Comparison of ENCODE assay signal across 22 cellular contexts in the genomic region with DNA sequence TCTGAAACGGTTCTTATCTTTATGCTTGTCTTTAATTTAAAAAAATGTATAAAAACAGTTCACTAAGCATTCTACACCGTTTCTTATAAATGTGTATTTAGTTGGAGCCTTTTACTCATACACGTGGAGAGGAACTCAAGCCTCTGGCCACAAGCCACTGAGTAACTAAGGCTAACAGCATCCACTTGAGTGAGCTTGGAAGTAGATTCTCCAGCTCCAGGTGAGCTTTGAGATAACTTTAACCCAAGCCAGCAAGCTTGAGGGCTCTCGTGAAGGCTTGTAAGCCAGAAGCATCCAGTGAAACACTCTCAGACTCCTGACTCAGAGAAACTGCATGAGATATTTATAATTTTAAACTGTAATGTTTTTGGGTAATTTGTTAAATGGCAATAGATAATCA.
"Had no signal": no experiment of that assay in that cellular context is flagged by ENCODE, and none has a peak within 500 bp of the region (broad histone marks: within the 10 kb centered on the region; RNA-seq: fewer than 3 reads in every experiment).

No MANE protein-coding gene starts in this region.

- H3K27ac ChIP-seq: ovary, right atrium auricular region, right lobe of liver, transverse colon, uterus had no signal

- ATAC-seq: left cardiac atrium; left lobe of liver; mucosa of descending colon; naive thymus-derived CD4-positive, alpha-beta T cell; natural killer cell treated with Interleukin-12 subunit alpha and Interleukin-12 subunit beta and Interleukin-15 and Interleukin-18, amount 100 ng/mL, for 72 hours; right lobe of liver; stimulated activated memory B cell treated with anti-CD40 and anti-IgM and Interleukin-4, amounts not matched to agents 10 μg/mL and 1 μg/mL and 100 μg/mL, for 72 hours; stimulated activated naive CD8-positive, alpha-beta T cell treated with anti-CD3 and anti-CD28 coated beads, Interleukin-15, amount 100 ng/mL, for 72 hours had no signal

- H3K27me3 ChIP-seq: ovary, right atrium auricular region, right lobe of liver, transverse colon, uterus had no signal

- H3K4me3 ChIP-seq: mucosa of descending colon, ovary, right atrium auricular region, right lobe of liver, smooth muscle cell, transverse colon, uterus had no signal

- H3K36me3 ChIP-seq: ovary, right atrium auricular region, right lobe of liver, transverse colon, uterus had no signal

- H3K9me3 ChIP-seq: mucosa of descending colon, ovary, right atrium auricular region, right lobe of liver, transverse colon, uterus had no signal

- DNase-seq: hippocampal formation; kidney glomerular epithelial cell; left cardiac atrium; midbrain; mucosa of descending colon; naive thymus-derived CD4-positive, alpha-beta T cell; ovary; right lobe of liver; stimulated activated CD4-positive, alpha-beta T cell treated with anti-CD3 and anti-CD28 coated beads, Interleukin-1b, Interleukin-23, amount 100 ng/mL, for 48 hours; stimulated activated CD4-positive, alpha-beta T cell treated with anti-CD3 and anti-CD28 coated beads, Interleukin-2, amount 100 ng/mL, for 48 hours; stimulated activated CD4-positive, alpha-beta T cell treated with anti-CD3 and anti-CD28 coated beads, Interleukin-4, amount 100 ng/mL, for 4 hours; stimulated activated CD8-positive, alpha-beta memory T cell treated with anti-CD3 and anti-CD28 coated beads, Interleukin-4, amount 100 ng/mL, for 48 hours; stimulated activated naive CD4-positive, alpha-beta T cell treated with Interleukin-2 at 50 U/mL for 16 hours; stimulated activated naive CD8-positive, alpha-beta T cell treated with anti-CD3 and anti-CD28 coated beads, Interleukin-15, amount 100 ng/mL, for 72 hours; substantia nigra; transverse colon; uterus had no signal

- H3K4me1 ChIP-seq: right atrium auricular region, right lobe of liver, transverse colon, uterus had no signal
